ENCODE assay signal across 12 cellular contexts in genomic region chr20:38935285-38935684, GRCh38. TPM values are rescaled to one million over a fixed set of nuclear protein-coding genes. Genes with fewer than 3 reads are reported as not detected.
DNase-seq lines count a peak whose midpoint lies in the region; ATAC-seq and TF ChIP-seq lines count a peak whose summit lies in the region.
"Had no signal": no experiment of that assay in that cellular context is flagged by ENCODE, and none has a peak within 500 bp of the region (broad histone marks: within the 10 kb centered on the region; RNA-seq: fewer than 3 reads in every experiment).

No MANE protein-coding gene starts in this region.

- H4K8ac ChIP-seq in trophoblast cell (ENCODE audit: low read depth, low read length), result no peak overlapping the region

- H4K12ac ChIP-seq in trophoblast cell (ENCODE audit: low read depth, low read length), result no peak overlapping the region

- H3K4me3 Mint-ChIP-seq in activated CD4-positive, alpha-beta memory T cell treated with anti-CD3 and anti-CD28 coated beads, Interleukin-2, amount 10 ng/mL, durations not matched to agents 7 days and 5 days, result no peak overlapping the region
- H3K4me3 Mint-ChIP-seq in activated CD4-positive, alpha-beta memory T cell treated with anti-CD3 and anti-CD28 coated beads for 36 hours, result no peak overlapping the region

- no peak overlapping the region for H3K4me2 ChIP-seq in trophoblast cell (ENCODE audit: low read length)

- no peak overlapping the region for H3K23ac ChIP-seq in trophoblast cell (ENCODE audit: low read length)

- CTCF ChIA-PET in activated CD4-positive, alpha-beta memory T cell treated with anti-CD3 and anti-CD28 coated beads, Interleukin-2, amount 10 ng/mL, durations not matched to agents 7 days and 5 days (lab: Charles Lee), result no interaction called here
- CTCF ChIA-PET in activated CD4-positive, alpha-beta memory T cell treated with anti-CD3 and anti-CD28 coated beads for 36 hours (lab: Charles Lee), result interaction anchor here (1.5 kb wide), 1 partner anchor 9 kb away, joined by 5 read pairs; the partner anchor contains the start of gene FAM83D
- CTCF ChIA-PET in Panc1 (lab: Charles Lee), result no interaction called here

- H3K4me3 ChIP-seq in Panc1 (ENCODE audit: low read depth in 2 of 2, low read length in 2 of 2), result no peak overlapping the region
- no peak overlapping the region for H3K4me3 ChIP-seq in trophoblast cell (ENCODE audit: low read depth, low read length)
- H3K4me3 ChIP-seq: adrenal gland, uterus had no signal

- H3K14ac ChIP-seq in trophoblast cell (ENCODE audit: low read length), result no peak overlapping the region

- no peak for TF ChIP-seq POLR2A in erythroblast (IDR thresholded peaks at IDR 0.05; ENCODE audit: low read length)

- H3K27ac ChIP-seq in Panc1 (ENCODE audit: low read length), result no peak overlapping the region
- H3K27ac ChIP-seq in trophoblast cell (ENCODE audit: low read depth, low read length), result no peak overlapping the region
- H3K27ac ChIP-seq: adrenal gland, uterus had no signal

- no peak overlapping the region for H2BK5ac ChIP-seq in trophoblast cell (ENCODE audit: low read depth, low read length, poor library complexity)

- H2BK120ac ChIP-seq in trophoblast cell (ENCODE audit: insufficient read depth, low read length, poor library complexity), result no peak overlapping the region

- no peak overlapping the region for H3K18ac ChIP-seq in trophoblast cell (ENCODE audit: low read length)

- H3K4me1 ChIP-seq in Panc1 (ENCODE audit: control insufficient read depth, insufficient read depth, low read length) (peaks cover 3% of the 10 kb centered on the region), trophoblast cell (ENCODE audit: control insufficient read depth in 1 of 2, insufficient read depth in 2 of 2, low read length in 2 of 2) (peaks cover 12 to 19% of the 10 kb centered on the region in 2 experiments)
- H3K4me1 ChIP-seq: adrenal gland, uterus had no signal

- peak; percentile 56 for TF ChIP-seq CTCF in Panc1 (IDR thresholded peaks at IDR 0.05)

- no peak overlapping the region for H2AK5ac ChIP-seq in trophoblast cell (ENCODE audit: low read length)

- H3K9me3 ChIP-seq in Panc1 (ENCODE audit: control insufficient read depth, insufficient read depth, low read depth, low read length), result no peaks in the 10 kb centered on the region
- no peaks in the 10 kb centered on the region for H3K9me3 ChIP-seq in trophoblast cell (ENCODE audit: insufficient read depth, low read depth, low read length)
- H3K9me3 ChIP-seq: adrenal gland, uterus had no signal

- H3K9me3 Mint-ChIP-seq in activated CD4-positive, alpha-beta memory T cell treated with anti-CD3 and anti-CD28 coated beads, Interleukin-2, amount 10 ng/mL, durations not matched to agents 7 days and 5 days, result no peaks in the 10 kb centered on the region
- H3K9me3 Mint-ChIP-seq in activated CD4-positive, alpha-beta memory T cell treated with anti-CD3 and anti-CD28 coated beads for 36 hours, result no peaks in the 10 kb centered on the region
- H3K9me3 Mint-ChIP-seq in activated naive CD4-positive, alpha-beta T cell treated with anti-CD3 and anti-CD28 coated beads, Interleukin-2, amount 50 U/mL, for 72 hours, result no peaks in the 10 kb centered on the region

- H3K27me3 ChIP-seq in Panc1 (ENCODE audit: control insufficient read depth, insufficient read depth, low read length) (no peaks in the 10 kb centered on the region), trophoblast cell (ENCODE audit: insufficient read depth, low read length) (no peaks in the 10 kb centered on the region)
- H3K27me3 ChIP-seq: adrenal gland, uterus had no signal

- POLR2A ChIA-PET in activated CD4-positive, alpha-beta memory T cell treated with anti-CD3 and anti-CD28 coated beads, Interleukin-2, amount 10 ng/mL, durations not matched to agents 7 days and 5 days (lab: Charles Lee), result interaction anchor here (1.7 kb wide), 1 partner anchor 9 kb away, joined by 13 read pairs; the partner anchor contains the start of gene FAM83D
- POLR2A ChIA-PET in activated CD4-positive, alpha-beta memory T cell treated with anti-CD3 and anti-CD28 coated beads for 36 hours (lab: Charles Lee), result no interaction called here
- POLR2A ChIA-PET in Panc1 (lab: Charles Lee), result no interaction called here

- H4K91ac ChIP-seq in trophoblast cell (ENCODE audit: low read depth, low read length), result peak overlapping the region; percentile 34

- no CpG with 5 or more reads among the region's 3 CpGs for WGBS in trophoblast cell (ENCODE audit: extremely low coverage, insufficient coverage, insufficient read length)

- no peak overlapping the region for H2BK12ac ChIP-seq in trophoblast cell (ENCODE audit: low read length)

- H3K27me3 Mint-ChIP-seq in activated CD4-positive, alpha-beta memory T cell treated with anti-CD3 and anti-CD28 coated beads, Interleukin-2, amount 10 ng/mL, durations not matched to agents 7 days and 5 days, result no peaks in the 10 kb centered on the region
- no peaks in the 10 kb centered on the region for H3K27me3 Mint-ChIP-seq in activated CD4-positive, alpha-beta memory T cell treated with anti-CD3 and anti-CD28 coated beads for 36 hours

- H3K79me2 ChIP-seq in trophoblast cell (ENCODE audit: control insufficient read depth, insufficient read depth, low read length, poor library complexity), result peaks cover 10% of the 10 kb centered on the region

- DNase-seq in activated CD4-positive, alpha-beta memory T cell treated with anti-CD3 and anti-CD28 coated beads, Interleukin-2, amount 10 ng/mL, durations not matched to agents 7 days and 5 days, result no peak
- DNase-seq in activated CD4-positive, alpha-beta memory T cell treated with anti-CD3 and anti-CD28 coated beads for 36 hours, result no peak
- DNase-seq in Panc1 (ENCODE audit: low read depth, low spot score) (peak; percentile 22), erythroblast (lab: John Stamatoyannopoulos, UW) (peak; percentile 26 to 44), trophoblast cell (peak in 1 of 2 donors; percentile 34), NCI-H82 treated with DMSO at 0.1 percent for 48 hours (lab: John Stamatoyannopoulos, UW; ENCODE audit: unreplicated experiment) (no peak)
- no peak for DNase-seq in activated naive CD4-positive, alpha-beta T cell treated with anti-CD3 and anti-CD28 coated beads, Interleukin-2, amount 50 U/mL, for 72 hours (ENCODE audit: low spot score in 2 of 2)
- DNase-seq: adrenal gland, occipital lobe, uterus had no signal

- peak; percentile 61; the same call in 1 of the 2 replicates for ATAC-seq in Panc1
- no peak for ATAC-seq in activated naive CD4-positive, alpha-beta T cell treated with anti-CD3 and anti-CD28 coated beads, Interleukin-2, amount 50 U/mL, for 72 hours
- no peak for ATAC-seq in HG03520 (IDR thresholded peaks at IDR 0.05; ENCODE audit: unreplicated experiment)
- ATAC-seq: activated CD4-positive, CD25-positive, alpha-beta regulatory T cell treated with anti-CD3 and anti-CD28 coated beads, Interleukin-2, amount 50 U/mL, for 24 hours had no signal

- H2AFZ ChIP-seq in trophoblast cell (ENCODE audit: insufficient read depth, low read length, poor library complexity), result no peak overlapping the region

- H3K36me3 Mint-ChIP-seq in activated CD4-positive, alpha-beta memory T cell treated with anti-CD3 and anti-CD28 coated beads, Interleukin-2, amount 10 ng/mL, durations not matched to agents 7 days and 5 days (ENCODE audit: low read depth), result peaks cover 32% of the 10 kb centered on the region
- peaks cover 3% of the 10 kb centered on the region for H3K36me3 Mint-ChIP-seq in activated CD4-positive, alpha-beta memory T cell treated with anti-CD3 and anti-CD28 coated beads for 36 hours
- H3K36me3 Mint-ChIP-seq in activated naive CD4-positive, alpha-beta T cell treated with anti-CD3 and anti-CD28 coated beads, Interleukin-2, amount 50 U/mL, for 72 hours, result peaks cover 0 to 15% of the 10 kb centered on the region in 2 donors

- intact Hi-C loops in activated CD4-positive, alpha-beta memory T cell treated with anti-CD3 and anti-CD28 coated beads for 36 hours (cut with micrococcal nuclease), result no loop called here
- intact Hi-C loops in Panc1 (cut with micrococcal nuclease; ENCODE audit: unreplicated experiment), result no loop called here

- peak overlapping the region; percentile 16 for H3K27ac Mint-ChIP-seq in activated CD4-positive, alpha-beta memory T cell treated with anti-CD3 and anti-CD28 coated beads, Interleukin-2, amount 10 ng/mL, durations not matched to agents 7 days and 5 days
- H3K27ac Mint-ChIP-seq in activated CD4-positive, alpha-beta memory T cell treated with anti-CD3 and anti-CD28 coated beads for 36 hours, result no peak overlapping the region
- no peak overlapping the region for H3K27ac Mint-ChIP-seq in activated naive CD4-positive, alpha-beta T cell treated with anti-CD3 and anti-CD28 coated beads, Interleukin-2, amount 50 U/mL, for 72 hours

- in situ Hi-C loops in Panc1 (cut with HindIII; ENCODE audit: low pct_unique_long_range_greater_than_20kb, low sequenced_read_pairs), result no loop called here

- H3K36me3 ChIP-seq in Panc1 (ENCODE audit: control insufficient read depth, insufficient read depth, low read length) (no peaks in the 10 kb centered on the region; the same call in 1 of the 2 replicates), trophoblast cell (ENCODE audit: control insufficient read depth in 1 of 2, insufficient read depth in 2 of 2, low read length in 2 of 2) (peaks cover 0 to 8% of the 10 kb centered on the region in 2 experiments)
- H3K36me3 ChIP-seq: adrenal gland, uterus had no signal

- H3K4me1 Mint-ChIP-seq in activated CD4-positive, alpha-beta memory T cell treated with anti-CD3 and anti-CD28 coated beads, Interleukin-2, amount 10 ng/mL, durations not matched to agents 7 days and 5 days, result peaks cover 39% of the 10 kb centered on the region
- no peaks in the 10 kb centered on the region for H3K4me1 Mint-ChIP-seq in activated CD4-positive, alpha-beta memory T cell treated with anti-CD3 and anti-CD28 coated beads for 36 hours (ENCODE audit: low read depth)

- H3K4ac ChIP-seq in trophoblast cell (ENCODE audit: low read depth, low read length), result no peak overlapping the region

- no peak overlapping the region for H3K9ac ChIP-seq in trophoblast cell (ENCODE audit: low read length)

- BruUV-seq in Panc1 (replicated peaks; lab: Mats Ljungman, UMichigan), result no TSS peak

- peaks cover 8% of the 10 kb centered on the region for H3K79me1 ChIP-seq in trophoblast cell (ENCODE audit: low read length)

RNA-seq across cellular contexts. Expression of gene FAM83D, which starts 9.1 kb away (rescaled TPM):
- total RNA-seq in activated CD4-positive, alpha-beta memory T cell treated with anti-CD3 and anti-CD28 coated beads, Interleukin-2, amount 10 ng/mL, durations not matched to agents 7 days and 5 days, result 10 to 100 TPM; 18.9 to 19.9 TPM
- total RNA-seq in activated CD4-positive, alpha-beta memory T cell treated with anti-CD3 and anti-CD28 coated beads for 36 hours, result 10 to 100 TPM; 11.1 to 11.2 TPM
- 30.9 TPM for total RNA-seq in Panc1 (2021; ENCODE audit: unreplicated experiment)
- 14.5 TPM for polyA plus RNA-seq in Panc1 (2012; ENCODE audit: insufficient read length)
- polyA plus RNA-seq in trophoblast cell (2013), result 63.6 and 64.0 TPM in 2 replicates
- 10 to 100 TPM; 14.5 to 18.4 TPM for total RNA-seq in activated naive CD4-positive, alpha-beta T cell treated with anti-CD3 and anti-CD28 coated beads, Interleukin-2, amount 50 U/mL, for 72 hours

RNA-seq across cellular contexts. Expression of gene DHX35, which starts 26.9 kb away (rescaled TPM):
- total RNA-seq in activated CD4-positive, alpha-beta memory T cell treated with anti-CD3 and anti-CD28 coated beads, Interleukin-2, amount 10 ng/mL, durations not matched to agents 7 days and 5 days, result 1 to 10 TPM; 7.1 to 7.2 TPM
- total RNA-seq in activated CD4-positive, alpha-beta memory T cell treated with anti-CD3 and anti-CD28 coated beads for 36 hours, result 1 to 10 TPM; 7.7 to 8.3 TPM
- total RNA-seq in Panc1 (2021; ENCODE audit: unreplicated experiment), result 12.2 TPM
- polyA plus RNA-seq in Panc1 (2012; ENCODE audit: insufficient read length), result 8.4 TPM
- polyA plus RNA-seq in trophoblast cell (2013), result 4.1 and 5.0 TPM in 2 replicates
- 10 to 100 TPM; 11.6 to 12.1 TPM for total RNA-seq in activated naive CD4-positive, alpha-beta T cell treated with anti-CD3 and anti-CD28 coated beads, Interleukin-2, amount 50 U/mL, for 72 hours

Comparison
In these comparisons a context has a peak if more than half of its experiments do, and no peak if none do; other contexts are left out.
1. DNase-seq: peak in Panc1 (single experiment) and erythroblast (2 of 2); none in activated CD4-positive, alpha-beta memory T cell treated with anti-CD3 and anti-CD28 coated beads, Interleukin-2, amount 10 ng/mL, durations not matched to agents 7 days and 5 days (single experiment), activated CD4-positive, alpha-beta memory T cell treated with anti-CD3 and anti-CD28 coated beads for 36 hours (single experiment), activated naive CD4-positive, alpha-beta T cell treated with anti-CD3 and anti-CD28 coated beads, Interleukin-2, amount 50 U/mL, for 72 hours (0 of 2) and NCI-H82 treated with DMSO at 0.1 percent for 48 hours (single experiment).